In the genomic region with DNA sequence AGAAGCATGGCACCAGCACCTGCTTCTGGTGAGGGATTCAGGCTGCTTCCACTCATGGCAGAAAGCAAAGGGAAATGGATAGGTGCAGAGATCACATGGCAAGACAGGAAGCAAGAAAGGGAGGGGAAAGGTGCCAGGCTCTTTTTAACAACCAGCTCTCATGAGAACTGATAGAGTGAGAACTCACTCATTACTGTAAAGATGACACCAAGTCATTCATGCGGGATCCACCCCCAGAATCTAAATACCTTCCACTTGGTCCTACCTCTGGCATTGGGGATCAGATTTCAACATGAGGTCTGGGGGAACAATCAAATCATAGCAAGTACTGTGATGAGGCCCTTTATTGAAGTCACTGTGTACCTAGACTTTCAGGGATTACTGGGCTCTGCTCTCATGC, we compare ENCODE assay signal across 1 cellular context.
TF ChIP-seq lines count a peak whose summit lies in the region.

No MANE protein-coding gene starts in this region.

TF ChIP-seq in H1, 55 proteins besides CTCF, POLR2A, EP300 and RAD21 (continued from another document):
- no peak for TF ChIP-seq MAX (IDR thresholded peaks at IDR 0.05)
- TF ChIP-seq, protein P1, sequence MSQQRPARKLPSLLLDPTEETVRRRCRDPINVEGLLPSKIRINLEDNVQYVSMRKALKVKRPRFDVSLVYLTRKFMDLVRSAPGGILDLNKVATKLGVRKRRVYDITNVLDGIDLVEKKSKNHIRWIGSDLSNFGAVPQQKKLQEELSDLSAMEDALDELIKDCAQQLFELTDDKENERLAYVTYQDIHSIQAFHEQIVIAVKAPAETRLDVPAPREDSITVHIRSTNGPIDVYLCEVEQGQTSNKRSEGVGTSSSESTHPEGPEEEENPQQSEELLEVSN (IDR thresholded peaks at IDR 0.05): peak; percentile 28; the same call in 1 of the 2 replicates
- no peak for TF ChIP-seq NRF1 (IDR thresholded peaks at IDR 0.05; ENCODE audit: low read depth, low read length)
- TF ChIP-seq, protein P2, sequence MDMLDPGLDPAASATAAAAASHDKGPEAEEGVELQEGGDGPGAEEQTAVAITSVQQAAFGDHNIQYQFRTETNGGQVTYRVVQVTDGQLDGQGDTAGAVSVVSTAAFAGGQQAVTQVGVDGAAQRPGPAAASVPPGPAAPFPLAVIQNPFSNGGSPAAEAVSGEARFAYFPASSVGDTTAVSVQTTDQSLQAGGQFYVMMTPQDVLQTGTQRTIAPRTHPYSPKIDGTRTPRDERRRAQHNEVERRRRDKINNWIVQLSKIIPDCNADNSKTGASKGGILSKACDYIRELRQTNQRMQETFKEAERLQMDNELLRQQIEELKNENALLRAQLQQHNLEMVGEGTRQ (IDR thresholded peaks at IDR 0.05; ENCODE audit: low read length): no peak
